18 cellular contexts compared by ENCODE assay signal in genomic region chr9:116144555-116144954, GRCh38. TPM values are rescaled to one million over a fixed set of nuclear protein-coding genes. Genes with fewer than 3 reads are reported as not detected.
DNase-seq lines count a peak whose midpoint lies in the region; FAIRE-seq and TF ChIP-seq lines count a peak whose summit lies in the region.
"Had no signal": no experiment of that assay in that cellular context is flagged by ENCODE, and none has a peak within 500 bp of the region (broad histone marks: within the 10 kb centered on the region; RNA-seq: fewer than 3 reads in every experiment).

No MANE protein-coding gene starts in this region.

- no peak for FAIRE-seq in endothelial cell of umbilical vein (lab: Jason Lieb, UNC)
- FAIRE-seq in D721Med (lab: Jason Lieb, UNC), result no peak
- FAIRE-seq: GM12892 had no signal

- peaks cover 0 to 2% of the 10 kb centered on the region in 2 donors for H3K27me3 Mint-ChIP-seq in CD4-positive, alpha-beta memory T cell

- H3K9ac ChIP-seq in OCI-LY3 (ENCODE audit: low read length) (no peak overlapping the region), endothelial cell of umbilical vein (replicated peaks; ENCODE audit: extremely low read depth, insufficient read depth, low read length) (no peak overlapping the region), mesenchymal stem cell (ENCODE audit: low read length) (peak overlapping the region; percentile 5)

- H3K36me3 ChIP-seq in OCI-LY3 (replicated peaks; ENCODE audit: low read depth, low read length) (no peaks in the 10 kb centered on the region), endothelial cell of umbilical vein (ENCODE audit: control insufficient read depth in 2 of 2, extremely low read depth in 1 of 2, insufficient read depth in 2 of 2, low read length in 2 of 2) (no peaks in the 10 kb centered on the region), mesenchymal stem cell (ENCODE audit: control insufficient read depth in 1 of 2, insufficient read depth in 2 of 2, low read depth in 1 of 2, low read length in 2 of 2) (no peaks in the 10 kb centered on the region)
- no peaks in the 10 kb centered on the region for H3K36me3 ChIP-seq in CD4-positive, alpha-beta memory T cell (ENCODE audit: insufficient read depth, low read length)

- no peak overlapping the region for H2AK5ac ChIP-seq in mesenchymal stem cell (ENCODE audit: low read length, severe bottlenecking)

- POLR2A ChIA-PET in endothelial cell of umbilical vein (lab: Charles Lee), result no interaction called here
- POLR2A ChIA-PET in CD4-positive, alpha-beta memory T cell (lab: Charles Lee; ENCODE audit: partially characterized antibody), result no interaction called here

- no peak overlapping the region; the same call in 1 of the 2 replicates for H3K27ac ChIP-seq in OCI-LY3 (ENCODE audit: low read length)
- H3K27ac ChIP-seq in endothelial cell of umbilical vein (ENCODE audit: insufficient read depth, low read depth, low read length), result no peak overlapping the region
- H3K27ac ChIP-seq in mesenchymal stem cell (ENCODE audit: low read length, poor library complexity, severe bottlenecking), result no peak overlapping the region
- H3K27ac ChIP-seq in CD4-positive, alpha-beta memory T cell (ENCODE audit: low read depth, low read length), result no peak overlapping the region

- H4K91ac ChIP-seq in mesenchymal stem cell (ENCODE audit: low read length), result no peak overlapping the region

- no peak for TF ChIP-seq POLR2A in endothelial cell of umbilical vein (IDR thresholded peaks at IDR 0.05; ENCODE audit: low read depth, low read length)

- H2BK15ac ChIP-seq in mesenchymal stem cell (ENCODE audit: low read depth, poor library complexity, severe bottlenecking), result no peak overlapping the region

- CTCF ChIA-PET in endothelial cell of umbilical vein (lab: Charles Lee), result no interaction called here
- CTCF ChIA-PET in CD4-positive, alpha-beta memory T cell (lab: Charles Lee; ENCODE audit: partially characterized antibody), result no interaction called here

- no peaks in the 10 kb centered on the region for H3K79me1 ChIP-seq in mesenchymal stem cell (replicated peaks; ENCODE audit: low read length, poor library complexity, severe bottlenecking)

- H3K4me2 ChIP-seq in OCI-LY3 (ENCODE audit: low read length), result peak overlapping the region; percentile 62; the same call in 1 of the 2 replicates
- H3K4me2 ChIP-seq in endothelial cell of umbilical vein (ENCODE audit: insufficient read depth, low read length), result no peak overlapping the region
- no peak overlapping the region for H3K4me2 ChIP-seq in mesenchymal stem cell (ENCODE audit: low read length, poor library complexity, severe bottlenecking)

- H2AFZ ChIP-seq in OCI-LY3 (ENCODE audit: low read depth, low read length) (no peak overlapping the region), endothelial cell of umbilical vein (ENCODE audit: low read depth, low read length) (no peak overlapping the region), mesenchymal stem cell (ENCODE audit: low read depth, low read length) (no peak overlapping the region)

- H3K4me1 Mint-ChIP-seq in CD4-positive, alpha-beta memory T cell, result no peaks in the 10 kb centered on the region
- H3K4me1 Mint-ChIP-seq: CD8-positive, alpha-beta memory T cell had no signal

- no peaks in the 10 kb centered on the region for H4K20me1 ChIP-seq in OCI-LY3 (ENCODE audit: insufficient read depth, low read length)
- H4K20me1 ChIP-seq in endothelial cell of umbilical vein (replicated peaks; ENCODE audit: control insufficient read depth, extremely low read depth, insufficient read depth, low read length), result no peaks in the 10 kb centered on the region

- 81% methylated on average over 2 of the region's 2 CpGs for WGBS in mesenchymal stem cell

- H3K14ac ChIP-seq in mesenchymal stem cell (ENCODE audit: low read length in 2 of 2), result no peak overlapping the region

- no peak overlapping the region for H3K23ac ChIP-seq in mesenchymal stem cell (ENCODE audit: low read length in 2 of 2)

- no peak overlapping the region for H3K4ac ChIP-seq in mesenchymal stem cell (ENCODE audit: low read depth in 1 of 2, low read length in 2 of 2)

- no peak overlapping the region for H4K8ac ChIP-seq in mesenchymal stem cell (ENCODE audit: low read length)

- H3K9me1 ChIP-seq in endothelial cell of umbilical vein (replicated peaks; ENCODE audit: control insufficient read depth, extremely low read depth, insufficient read depth, low read length), result no peaks in the 10 kb centered on the region

- H3K4me3 Mint-ChIP-seq in CD4-positive, alpha-beta memory T cell, result no peak overlapping the region
- H3K4me3 Mint-ChIP-seq: CD8-positive, alpha-beta memory T cell had no signal

- DNase-seq in ELR (ENCODE audit: low read depth) (peak; percentile 41), endothelial cell of umbilical vein (ENCODE audit: low read depth, low spot score) (no peak), mesenchymal stem cell (peak; percentile 15), D721Med (ENCODE audit: insufficient read length, low spot score) (no peak), OCI-M2 (lab: John Stamatoyannopoulos, UW; ENCODE audit: unreplicated experiment) (no peak)
- DNase-seq in CD4-positive, alpha-beta memory T cell, result no peak
- DNase-seq in activated CD8-positive, alpha-beta memory T cell treated with anti-CD3 and anti-CD28 coated beads, Interleukin-2, amount 50 U/mL, for 4 hours, result no peak
- DNase-seq: CD8-positive, alpha-beta memory T cell; DND-41; GOT3; Karpas-422; MM.1S; NCI-H1105; NCI-H1694 treated with DMSO at 0.1 percent for 48 hours; Right ventricle myocardium superior had no signal

- H3K18ac ChIP-seq in mesenchymal stem cell (ENCODE audit: low read depth in 1 of 2, low read length in 2 of 2), result no peak overlapping the region

- H3K4me3 ChIP-seq in OCI-LY3 (ENCODE audit: low read length) (no peak overlapping the region), endothelial cell of umbilical vein (replicated peaks in 1 of 3; ENCODE audit: insufficient read depth in 1 of 3, low read depth in 1 of 3, low read length in 3 of 3) (no peak overlapping the region), mesenchymal stem cell (ENCODE audit: insufficient read depth in 1 of 2, low read depth in 1 of 2, low read length in 2 of 2) (no peak overlapping the region)
- no peak overlapping the region for H3K4me3 ChIP-seq in CD4-positive, alpha-beta memory T cell (ENCODE audit: low read length in 2 of 2)

- no TSS peak for BruUV-seq in endothelial cell of umbilical vein (replicated peaks; lab: Mats Ljungman, UMichigan)

- dilution Hi-C loops in endothelial cell of umbilical vein (cut with MboI; ENCODE audit: extremely low pct_ligation_motif_present, low sequenced_read_pairs), result no loop called here

- intact Hi-C loops in endothelial cell of umbilical vein (cut with micrococcal nuclease), result no loop called here
- intact Hi-C loops in CD4-positive, alpha-beta memory T cell (cut with micrococcal nuclease), result no loop called here

- no peak for TF ChIP-seq CTCF in OCI-LY3 (IDR thresholded peaks at IDR 0.05; ENCODE audit: low read depth, low read length)
- TF ChIP-seq CTCF in endothelial cell of umbilical vein (IDR thresholded peaks at IDR 0.05; ENCODE audit: extremely low read depth in 1 of 2, insufficient read depth in 1 of 2, low read depth in 1 of 2, low read length in 2 of 2), result no peak
- TF ChIP-seq CTCF in D721Med (IDR thresholded peaks at IDR 0.05; ENCODE audit: insufficient read depth, missing control alignments), result no peak

- peaks cover 37% of the 10 kb centered on the region for H3K4me1 ChIP-seq in OCI-LY3 (ENCODE audit: low read length)
- H3K4me1 ChIP-seq in endothelial cell of umbilical vein (ENCODE audit: control insufficient read depth, extremely low read depth, insufficient read depth, low read length), result no peaks in the 10 kb centered on the region
- no peaks in the 10 kb centered on the region for H3K4me1 ChIP-seq in mesenchymal stem cell (ENCODE audit: control insufficient read depth, insufficient read depth, low read depth, low read length)
- no peaks in the 10 kb centered on the region for H3K4me1 ChIP-seq in CD4-positive, alpha-beta memory T cell (ENCODE audit: insufficient read depth, low read length)

- no peak overlapping the region for H2BK5ac ChIP-seq in mesenchymal stem cell (ENCODE audit: low read depth, low read length, poor library complexity, severe bottlenecking)

- no peaks in the 10 kb centered on the region for H3K79me2 ChIP-seq in OCI-LY3 (ENCODE audit: low read length)
- no peaks in the 10 kb centered on the region for H3K79me2 ChIP-seq in endothelial cell of umbilical vein (ENCODE audit: control insufficient read depth, insufficient read depth, low read length)

- no peak overlapping the region for H2BK120ac ChIP-seq in mesenchymal stem cell (ENCODE audit: low read depth, low read length)

- H3K27me3 ChIP-seq in OCI-LY3 (ENCODE audit: low read depth, low read length) (no peaks in the 10 kb centered on the region), endothelial cell of umbilical vein (ENCODE audit: control insufficient read depth in 2 of 2, insufficient read depth in 2 of 2, low read length in 2 of 2) (no peaks in the 10 kb centered on the region), mesenchymal stem cell (ENCODE audit: control insufficient read depth in 1 of 2, insufficient read depth in 1 of 2, low read length in 2 of 2) (no peaks in the 10 kb centered on the region)
- no peaks in the 10 kb centered on the region for H3K27me3 ChIP-seq in CD4-positive, alpha-beta memory T cell (ENCODE audit: insufficient read depth, low read length)

- H3K9me3 Mint-ChIP-seq in CD4-positive, alpha-beta memory T cell, result peaks cover 0 to 5% (median 0%) of the 10 kb centered on the region in 8 donors

- H2BK12ac ChIP-seq in mesenchymal stem cell (ENCODE audit: low read length in 2 of 2), result peak overlapping the region in 1 of 2 experiments; percentile 77

- H3K27ac Mint-ChIP-seq in CD4-positive, alpha-beta memory T cell, result no peak overlapping the region
- H3K27ac Mint-ChIP-seq: CD8-positive, alpha-beta memory T cell had no signal

- H3K36me3 Mint-ChIP-seq in CD4-positive, alpha-beta memory T cell, result no peaks in the 10 kb centered on the region
- H3K36me3 Mint-ChIP-seq: CD8-positive, alpha-beta memory T cell had no signal

- no peaks in the 10 kb centered on the region for H3K9me3 ChIP-seq in OCI-LY3 (ENCODE audit: insufficient read depth, low read length)
- H3K9me3 ChIP-seq in endothelial cell of umbilical vein (replicated peaks; ENCODE audit: control insufficient read depth, insufficient read depth, low read length), result no peaks in the 10 kb centered on the region
- H3K9me3 ChIP-seq in mesenchymal stem cell (ENCODE audit: control insufficient read depth, low read length), result no peaks in the 10 kb centered on the region
- no peaks in the 10 kb centered on the region for H3K9me3 ChIP-seq in CD4-positive, alpha-beta memory T cell (ENCODE audit: control insufficient read depth in 1 of 2, low read length in 2 of 2)

RNA-seq across cellular contexts. Expression of gene PAPPA, which starts 9.0 kb away (rescaled TPM):
- 0.12 and 0.13 TPM in 2 replicates for total RNA-seq in endothelial cell of umbilical vein
- 0.30 and 0.41 TPM in 2 replicates for polyA plus RNA-seq in endothelial cell of umbilical vein
- polyA plus RNA-seq in endothelial cell of umbilical vein (2011; cell fraction: cytosol; rRNA removed), result 0.24 and 0.26 TPM in 2 replicates
- polyA plus RNA-seq in endothelial cell of umbilical vein (2011; cell fraction: nucleus; rRNA removed), result 0.58 and 0.77 TPM in 2 replicates
- 0.35 and 0.75 TPM in 2 replicates for polyA plus RNA-seq in endothelial cell of umbilical vein (2012)
- 1.6 TPM in 2 replicates for polyA minus RNA-seq in endothelial cell of umbilical vein
- 2.7 TPM for polyA minus RNA-seq in endothelial cell of umbilical vein (2011; cell fraction: cytosol; rRNA and poly(A)+ RNA removed)
- polyA minus RNA-seq in endothelial cell of umbilical vein (2011; cell fraction: nucleus; rRNA and poly(A)+ RNA removed), result 2.0 and 2.2 TPM in 2 replicates
- polyA plus RNA-seq in mesenchymal stem cell (2013, experiment 1 of 2), result 90.6 TPM
- polyA plus RNA-seq in mesenchymal stem cell (2013, experiment 2 of 2), result 85.6 TPM
- not detected for total RNA-seq in CD4-positive, alpha-beta memory T cell
- polyA plus RNA-seq in CD4-positive, alpha-beta memory T cell, result not detected
- total RNA-seq: CD8-positive, alpha-beta memory T cell; T-helper 1 cell treated with Interleukin-12 subunit alpha and Interleukin-12 subunit beta and Interleukin-4 antibody, amounts not matched to agents 30 ng/mL and 1 ng/mL, for 36 hours had no signal
- polyA plus RNA-seq: CD8-positive, alpha-beta memory T cell had no signal

Comparison
In these comparisons a context has a peak if more than half of its experiments do, and no peak if none do; other contexts are left out.
1. DNase-seq: peak in ELR (single experiment) and mesenchymal stem cell (single experiment); none in endothelial cell of umbilical vein (single experiment), D721Med (single experiment), OCI-M2 (single experiment), CD4-positive, alpha-beta memory T cell (0 of 5) and activated CD8-positive, alpha-beta memory T cell treated with anti-CD3 and anti-CD28 coated beads, Interleukin-2, amount 50 U/mL, for 4 hours (single experiment).